Comparison of ENCODE assay signal across 21 cellular contexts in genomic region chr10:72665925-72666324, GRCh38. TPM values are rescaled to one million over a fixed set of nuclear protein-coding genes. Genes with fewer than 3 reads are reported as not detected.
DNase-seq lines count a peak whose midpoint lies in the region; ATAC-seq, FAIRE-seq and TF ChIP-seq lines count a peak whose summit lies in the region.
"Had no signal": no experiment of that assay in that cellular context is flagged by ENCODE, and none has a peak within 500 bp of the region (broad histone marks: within the 10 kb centered on the region; RNA-seq: fewer than 3 reads in every experiment).

No MANE protein-coding gene starts in this region.

- no peak for FAIRE-seq in GM19239 (lab: Jason Lieb, UNC)
- FAIRE-seq: D721Med, K562 had no signal

- TF ChIP-seq CTCF in fibroblast of villous mesenchyme (IDR thresholded peaks at IDR 0.05; ENCODE audit: insufficient read depth, low read depth, low read length) = no peak

- no peak overlapping the region for H3K4me3 ChIP-seq in fibroblast of villous mesenchyme (ENCODE audit: low read depth, low read length)
- H3K4me3 ChIP-seq: ascending aorta, heart right ventricle, K562, vagina had no signal

- ATAC-seq in HG03196 (IDR thresholded peaks at IDR 0.05; ENCODE audit: unreplicated experiment) (no peak), HG02610 (IDR thresholded peaks at IDR 0.05; ENCODE audit: unreplicated experiment) (no peak)
- ATAC-seq: heart right ventricle, left cardiac atrium had no signal

- DNase-seq in AG08395 (ENCODE audit: low spot score) (peak; percentile 39), H4 (ENCODE audit: low spot score) (peak; percentile 17), RPMI7951 (ENCODE audit: low read depth) (peak; percentile 24), fibroblast of villous mesenchyme (ENCODE audit: low read depth) (peak; percentile 20), GM19239 (ENCODE audit: insufficient read length, low spot score) (no peak)
- no peak for DNase-seq in stimulated activated CD4-positive, alpha-beta T cell treated with anti-CD3 and anti-CD28 coated beads, Interleukin-12 subunit alpha, Interleukin-12 subunit beta, amount 100 ng/mL, for 4 hours
- DNase-seq: activated CD4-positive, alpha-beta T cell treated with anti-CD3 and anti-CD28 coated beads for 1 hour; activated gamma-delta T cell; cortex of kidney; erythroblast; heart right ventricle; left cardiac atrium; midbrain; NCI-H1105 treated with DMSO at 0.1 percent for 48 hours; retina had no signal

RNA-seq across cellular contexts. Expression of gene MCU, which starts 26.0 kb away (rescaled TPM):
- 26.8 and 28.1 TPM in 2 replicates for total RNA-seq in H4 (2014; rRNA removed; shearing (Covaris generic))
- 26.0 and 31.1 TPM in 2 replicates for total RNA-seq in RPMI7951 (2014; rRNA removed; shearing (Covaris generic))
- total RNA-seq in fibroblast of villous mesenchyme = 40.9 and 41.9 TPM in 2 replicates

RNA-seq across cellular contexts. Expression of gene MICU1, which starts 40.0 kb away (rescaled TPM):
- 53.9 and 54.5 TPM in 2 replicates for total RNA-seq in H4 (2014; rRNA removed; shearing (Covaris generic))
- 38.9 and 50.6 TPM in 2 replicates for total RNA-seq in RPMI7951 (2014; rRNA removed; shearing (Covaris generic))
- total RNA-seq in fibroblast of villous mesenchyme = 44.0 and 45.4 TPM in 2 replicates

Comparison
In these comparisons a context has a peak if more than half of its experiments do, and no peak if none do; other contexts are left out.
1. DNase-seq: peak in AG08395 (single experiment), H4 (single experiment), RPMI7951 (single experiment) and fibroblast of villous mesenchyme (single experiment); none in stimulated activated CD4-positive, alpha-beta T cell treated with anti-CD3 and anti-CD28 coated beads, Interleukin-12 subunit alpha, Interleukin-12 subunit beta, amount 100 ng/mL, for 4 hours (single experiment) and GM19239 (single experiment).